In the genomic region with DNA sequence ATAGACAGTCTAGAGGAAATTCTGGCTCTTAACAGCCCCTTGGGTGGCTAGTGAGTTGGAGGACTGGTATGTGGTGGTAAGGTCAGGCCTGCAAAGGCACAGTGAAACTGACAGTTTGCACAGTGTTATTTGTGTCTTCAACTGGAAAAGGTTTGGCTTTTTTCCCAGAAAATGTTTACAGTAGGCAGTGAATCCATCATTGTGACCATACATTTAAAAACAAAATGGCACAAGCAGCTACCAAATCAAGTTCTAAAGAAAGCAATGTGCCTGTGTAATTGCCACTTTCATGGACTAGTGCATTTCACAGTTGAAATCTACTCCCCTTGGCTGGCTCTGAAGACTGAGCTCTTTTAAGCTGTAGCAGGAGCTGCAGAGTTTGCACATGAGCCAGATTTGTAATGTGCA, we compare ENCODE assay signal across 9 cellular contexts. TPM values are rescaled to one million over a fixed set of nuclear protein-coding genes. Genes with fewer than 3 reads are reported as not detected.
DNase-seq lines count a peak whose midpoint lies in the region; ATAC-seq and TF ChIP-seq lines count a peak whose summit lies in the region.
"Had no signal": no experiment of that assay in that cellular context is flagged by ENCODE, and none has a peak within 500 bp of the region (broad histone marks: within the 10 kb centered on the region; RNA-seq: fewer than 3 reads in every experiment).

No MANE protein-coding gene starts in this region.

- no peak overlapping the region for H4K8ac ChIP-seq in trophoblast cell (ENCODE audit: low read depth, low read length)

- H3K27ac Mint-ChIP-seq in activated naive CD4-positive, alpha-beta T cell treated with anti-CD3 and anti-CD28 coated beads for 36 hours, result no peak overlapping the region

- no peak overlapping the region for H3K4me2 ChIP-seq in trophoblast cell (ENCODE audit: low read length)

- H3K4me3 ChIP-seq in trophoblast cell (ENCODE audit: low read depth, low read length) (no peak overlapping the region), testis (no peak overlapping the region)

- H3K27me3 ChIP-seq in trophoblast cell (ENCODE audit: insufficient read depth, low read length) (no peaks in the 10 kb centered on the region), testis (no peaks in the 10 kb centered on the region)

- H2AK5ac ChIP-seq in trophoblast cell (ENCODE audit: low read length), result no peak overlapping the region

- no peak overlapping the region for H2BK12ac ChIP-seq in trophoblast cell (ENCODE audit: low read length)

- no peak overlapping the region for H4K12ac ChIP-seq in trophoblast cell (ENCODE audit: low read depth, low read length)

- H3K9me3 ChIP-seq in trophoblast cell (ENCODE audit: insufficient read depth, low read depth, low read length) (no peaks in the 10 kb centered on the region), testis (no peaks in the 10 kb centered on the region)

- H3K4me1 ChIP-seq in trophoblast cell (ENCODE audit: control insufficient read depth in 1 of 2, insufficient read depth in 2 of 2, low read length in 2 of 2) (no peaks in the 10 kb centered on the region), testis (no peaks in the 10 kb centered on the region)

- no peaks in the 10 kb centered on the region for H3K27me3 Mint-ChIP-seq in activated naive CD4-positive, alpha-beta T cell treated with anti-CD3 and anti-CD28 coated beads for 36 hours (ENCODE audit: low read depth)

- H3K27ac ChIP-seq in trophoblast cell (ENCODE audit: low read depth, low read length) (no peak overlapping the region), testis (no peak overlapping the region)

- no peak overlapping the region for H3K18ac ChIP-seq in trophoblast cell (ENCODE audit: low read length)

- H4K91ac ChIP-seq in trophoblast cell (ENCODE audit: low read depth, low read length), result no peak overlapping the region

- no peak overlapping the region for H2BK5ac ChIP-seq in trophoblast cell (ENCODE audit: low read depth, low read length, poor library complexity)

- H3K4ac ChIP-seq in trophoblast cell (ENCODE audit: low read depth, low read length), result no peak overlapping the region

- no peaks in the 10 kb centered on the region for H3K79me2 ChIP-seq in trophoblast cell (ENCODE audit: control insufficient read depth, insufficient read depth, low read length, poor library complexity)

- in situ Hi-C loops in G401 (cut with HindIII; ENCODE audit: low sequenced_read_pairs), result no loop called here

- peaks cover 15% of the 10 kb centered on the region for H3K36me3 Mint-ChIP-seq in activated naive CD4-positive, alpha-beta T cell treated with anti-CD3 and anti-CD28 coated beads for 36 hours (ENCODE audit: low read depth)

- CTCF ChIA-PET in activated naive CD4-positive, alpha-beta T cell treated with anti-CD3 and anti-CD28 coated beads for 36 hours (lab: Charles Lee), result no interaction called here

- H3K9me3 Mint-ChIP-seq in activated naive CD4-positive, alpha-beta T cell treated with anti-CD3 and anti-CD28 coated beads for 36 hours, result no peaks in the 10 kb centered on the region

- no peak overlapping the region for H2AFZ ChIP-seq in trophoblast cell (ENCODE audit: insufficient read depth, low read length, poor library complexity)

- intact Hi-C loops in activated naive CD4-positive, alpha-beta T cell treated with anti-CD3 and anti-CD28 coated beads for 36 hours (cut with micrococcal nuclease), result no loop called here
- intact Hi-C loops in testis (cut with DNase I; ENCODE audit: low total_unique reads), result no loop called here

- no peaks in the 10 kb centered on the region for H3K79me1 ChIP-seq in trophoblast cell (ENCODE audit: low read length)

- peaks cover 8% of the 10 kb centered on the region for H3K4me1 Mint-ChIP-seq in activated naive CD4-positive, alpha-beta T cell treated with anti-CD3 and anti-CD28 coated beads for 36 hours (ENCODE audit: low read depth)

- DNase-seq in G401 (ENCODE audit: low spot score) (peak; percentile 84), NCI-H2227 treated with DMSO at 0.1 percent for 48 hours (lab: John Stamatoyannopoulos, UW) (peak; percentile 76), epidermal melanocyte (ENCODE audit: insufficient read length, low spot score) (peak; percentile 46), trophoblast cell (no peak), germinal center (ENCODE audit: low spot score) (no peak), testis (no peak)
- no peak for DNase-seq in activated naive CD4-positive, alpha-beta T cell treated with anti-CD3 and anti-CD28 coated beads for 36 hours

- no peak overlapping the region for H3K23ac ChIP-seq in trophoblast cell (ENCODE audit: low read length)

- peak overlapping the region; percentile 48 for H3K9ac ChIP-seq in trophoblast cell (ENCODE audit: low read length)

- TF ChIP-seq POLR2A in testis (IDR thresholded peaks at IDR 0.05), result no peak

- no peak for ATAC-seq in HG03565 (IDR thresholded peaks at IDR 0.05; ENCODE audit: unreplicated experiment)

- H2BK120ac ChIP-seq in trophoblast cell (ENCODE audit: insufficient read depth, low read length, poor library complexity), result no peak overlapping the region

- no peak overlapping the region for H3K14ac ChIP-seq in trophoblast cell (ENCODE audit: low read length)

- H3K36me3 ChIP-seq in trophoblast cell (ENCODE audit: control insufficient read depth in 1 of 2, insufficient read depth in 2 of 2, low read length in 2 of 2) (peaks cover 0 to 2% of the 10 kb centered on the region in 2 experiments), testis (ENCODE audit: low read depth, missing control alignments) (no peaks in the 10 kb centered on the region)

- TF ChIP-seq CTCF in testis (IDR thresholded peaks at IDR 0.05), result no peak

- H3K4me3 Mint-ChIP-seq in activated naive CD4-positive, alpha-beta T cell treated with anti-CD3 and anti-CD28 coated beads for 36 hours, result no peak overlapping the region

RNA-seq across cellular contexts. Expression of gene ATPAF1, which starts 24.8 kb away (rescaled TPM):
- total RNA-seq in G401 (2014; rRNA removed; shearing (Covaris generic)), result 96.9 and 115 TPM in 2 replicates
- 21.9 and 23.3 TPM in 2 replicates for polyA plus RNA-seq in trophoblast cell (2013)
- total RNA-seq in activated naive CD4-positive, alpha-beta T cell treated with anti-CD3 and anti-CD28 coated beads for 36 hours, result 10 to 100 TPM; 44.5 to 49.2 TPM
- total RNA-seq in testis, result 10 to 100 TPM; 76.7 to 98.9 TPM
- polyA plus RNA-seq in testis (ENCODE audit: insufficient read depth, low read depth, low replicate concordance), result 85.9 TPM

RNA-seq across cellular contexts. Expression of gene MOB3C, which starts 26.8 kb away (rescaled TPM):
- 4.0 and 6.8 TPM in 2 replicates for total RNA-seq in G401 (2014; rRNA removed; shearing (Covaris generic))
- 2.4 and 2.6 TPM in 2 replicates for polyA plus RNA-seq in trophoblast cell (2013)
- total RNA-seq in activated naive CD4-positive, alpha-beta T cell treated with anti-CD3 and anti-CD28 coated beads for 36 hours, result 1 to 10 TPM; 4.8 to 5.0 TPM
- total RNA-seq in testis, result 10 to 100 TPM in 1 of 2 donors, 1 to 10 TPM in 1; 8.3 to 16.0 TPM
- 13.2 TPM for polyA plus RNA-seq in testis (ENCODE audit: insufficient read depth, low read depth, low replicate concordance)

RNA-seq across cellular contexts. Expression of gene TEX38, which starts 28.3 kb away (rescaled TPM):
- not detected in 2 replicates for total RNA-seq in G401 (2014; rRNA removed; shearing (Covaris generic))
- polyA plus RNA-seq in trophoblast cell (2013), result not detected in 2 replicates
- not detected for total RNA-seq in activated naive CD4-positive, alpha-beta T cell treated with anti-CD3 and anti-CD28 coated beads for 36 hours
- total RNA-seq in testis, result 100 to 1,000 TPM; 150 to 362 TPM
- 432 TPM for polyA plus RNA-seq in testis (ENCODE audit: insufficient read depth, low read depth, low replicate concordance)
- total RNA-seq: T-helper 1 cell treated with Interleukin-12 subunit alpha and Interleukin-12 subunit beta and Interleukin-4 antibody, amounts not matched to agents 30 ng/mL and 1 ng/mL, for 36 hours had no signal

RNA-seq across cellular contexts. Expression of gene MKNK1, which starts 39.3 kb away (rescaled TPM):
- total RNA-seq in G401 (2014; rRNA removed; shearing (Covaris generic)), result 21.4 and 34.5 TPM in 2 replicates
- 37.3 TPM in 2 replicates for polyA plus RNA-seq in trophoblast cell (2013)
- total RNA-seq in activated naive CD4-positive, alpha-beta T cell treated with anti-CD3 and anti-CD28 coated beads for 36 hours, result 10 to 100 TPM; 18.5 to 21.2 TPM
- total RNA-seq in testis, result 10 to 100 TPM; 54.6 to 55.7 TPM
- polyA plus RNA-seq in testis (ENCODE audit: insufficient read depth, low read depth, low replicate concordance), result 30.7 TPM

Comparison
In these comparisons a context has a peak if more than half of its experiments do, and no peak if none do; other contexts are left out.
1. DNase-seq: peak in G401 (single experiment), NCI-H2227 treated with DMSO at 0.1 percent for 48 hours (single experiment) and epidermal melanocyte (single experiment); none in trophoblast cell (0 of 2), germinal center (single experiment), activated naive CD4-positive, alpha-beta T cell treated with anti-CD3 and anti-CD28 coated beads for 36 hours (single experiment) and testis (single experiment).
2. RNA of gene TEX38, which starts 28.3 kb away (total RNA-seq): 150 to 362 TPM in testis; not detected in activated naive CD4-positive, alpha-beta T cell treated with anti-CD3 and anti-CD28 coated beads for 36 hours and not detected in G401; every median in the first group is over 100 times any median in the second.